In genomic region chr2:9990735-9991134, GRCh38 we compare ENCODE assay signal across 16 cellular contexts. TPM values are rescaled to one million over a fixed set of nuclear protein-coding genes. Genes with fewer than 3 reads are reported as not detected.
A peak's percentile ranks its signal among the peaks of the same experiment; 100 is the strongest.
DNase-seq lines count a peak whose midpoint lies in the region; FAIRE-seq and TF ChIP-seq lines count a peak whose summit lies in the region.
"Had no signal": no experiment of that assay in that cellular context is flagged by ENCODE, and none has a peak within 500 bp of the region (broad histone marks: within the 10 kb centered on the region; RNA-seq: fewer than 3 reads in every experiment).

No MANE protein-coding gene starts in this region.

- H3K4me3 ChIP-seq in H7 (ENCODE audit: insufficient read depth, low read depth, low read length) (no peak overlapping the region), skeletal muscle satellite cell (ENCODE audit: low read length) (no peak overlapping the region)

- no peaks in the 10 kb centered on the region for H3K9me3 ChIP-seq in skeletal muscle satellite cell (replicated peaks; ENCODE audit: low read length)

- H3K9ac ChIP-seq in skeletal muscle satellite cell (ENCODE audit: low read depth, low read length), result no peak overlapping the region

- H3K4me2 ChIP-seq in skeletal muscle satellite cell (ENCODE audit: low read length), result peak overlapping the region; percentile 49

- intact Hi-C loops in activated CD4-positive, alpha-beta memory T cell treated with anti-CD3 and anti-CD28 coated beads for 36 hours (cut with micrococcal nuclease), result loop anchor here (5.0 kb wide), 1 partner anchor 37 kb away; no protein-coding TSS in a partner anchor

- H3K4me3 Mint-ChIP-seq in activated CD4-positive, alpha-beta memory T cell treated with anti-CD3 and anti-CD28 coated beads for 36 hours, result no peak overlapping the region
- H3K4me3 Mint-ChIP-seq: CD8-positive, alpha-beta memory T cell; IgD-negative memory B cell; stimulated activated naive CD8-positive, alpha-beta T cell treated with anti-CD3 and anti-CD28 coated beads, Interleukin-15, Interleukin-2, amounts not matched to agents 100 ng/mL and 50 ng/mL, for 24 hours had no signal

- H3K27me3 Mint-ChIP-seq in activated CD4-positive, alpha-beta memory T cell treated with anti-CD3 and anti-CD28 coated beads for 36 hours, result no peaks in the 10 kb centered on the region
- H3K27me3 Mint-ChIP-seq: IgD-negative memory B cell had no signal

- no peaks in the 10 kb centered on the region for H3K36me3 ChIP-seq in H7 (replicated peaks; ENCODE audit: control insufficient read depth, insufficient read depth, low read length)
- no peaks in the 10 kb centered on the region for H3K36me3 ChIP-seq in skeletal muscle satellite cell (ENCODE audit: insufficient read depth, low read length)

- H3K4me1 Mint-ChIP-seq in activated CD4-positive, alpha-beta memory T cell treated with anti-CD3 and anti-CD28 coated beads for 36 hours (ENCODE audit: low read depth), result peaks cover 17% of the 10 kb centered on the region
- H3K4me1 Mint-ChIP-seq: CD8-positive, alpha-beta memory T cell; IgD-negative memory B cell had no signal

- DNase-seq in H7 (peak; percentile 41), iPS DF 19.7 (ENCODE audit: low read depth, low spot score) (peak; percentile 47), GM19239 (ENCODE audit: insufficient read length, low spot score) (no peak), GM12891 (ENCODE audit: insufficient read length, low spot score) (no peak), NCI-H524 treated with DMSO at 0.1 percent for 48 hours (lab: John Stamatoyannopoulos, UW) (no peak)
- DNase-seq in activated CD4-positive, alpha-beta memory T cell treated with anti-CD3 and anti-CD28 coated beads for 36 hours, result peak; percentile 33
- DNase-seq in stimulated activated naive CD4-positive, alpha-beta T cell (lab: John Stamatoyannopoulos, UW), result no peak
- DNase-seq: activated gamma-delta T cell; CD8-positive, alpha-beta memory T cell; GOT3; kidney glomerular epithelial cell; NCI-H187; T-helper 1 cell had no signal

- FAIRE-seq in GM19239 (lab: Jason Lieb, UNC) (no peak), GM12891 (lab: Jason Lieb, UNC) (no peak)

- no peak overlapping the region for H3K27ac Mint-ChIP-seq in activated CD4-positive, alpha-beta memory T cell treated with anti-CD3 and anti-CD28 coated beads for 36 hours
- H3K27ac Mint-ChIP-seq: IgD-negative memory B cell; stimulated activated naive CD8-positive, alpha-beta T cell treated with anti-CD3 and anti-CD28 coated beads, Interleukin-15, Interleukin-2, amounts not matched to agents 100 ng/mL and 50 ng/mL, for 24 hours had no signal

- no peaks in the 10 kb centered on the region for H3K36me3 Mint-ChIP-seq in activated CD4-positive, alpha-beta memory T cell treated with anti-CD3 and anti-CD28 coated beads for 36 hours

- POLR2A ChIA-PET in activated CD4-positive, alpha-beta memory T cell treated with anti-CD3 and anti-CD28 coated beads for 36 hours (lab: Charles Lee), result no interaction called here

- CTCF ChIA-PET in activated CD4-positive, alpha-beta memory T cell treated with anti-CD3 and anti-CD28 coated beads for 36 hours (lab: Charles Lee), result interaction anchor here (1.4 to 1.6 kb wide), 3 partner anchors 58 to 178 kb away, joined by 3 to 6 read pairs (median 4); no protein-coding TSS in a partner anchor

- H3K27me3 ChIP-seq in H7 (ENCODE audit: control insufficient read depth, insufficient read depth, low read length) (no peaks in the 10 kb centered on the region), skeletal muscle satellite cell (ENCODE audit: control insufficient read depth, insufficient read depth, low read length) (no peaks in the 10 kb centered on the region)

- peaks cover 23% of the 10 kb centered on the region for H3K4me1 ChIP-seq in skeletal muscle satellite cell (ENCODE audit: control insufficient read depth, insufficient read depth, low read length)

- H3K9me3 Mint-ChIP-seq in activated CD4-positive, alpha-beta memory T cell treated with anti-CD3 and anti-CD28 coated beads for 36 hours, result no peaks in the 10 kb centered on the region
- H3K9me3 Mint-ChIP-seq: CD8-positive, alpha-beta memory T cell; IgD-negative memory B cell; stimulated activated naive CD8-positive, alpha-beta T cell treated with anti-CD3 and anti-CD28 coated beads, Interleukin-15, Interleukin-2, amounts not matched to agents 100 ng/mL and 50 ng/mL, for 24 hours had no signal

- TF ChIP-seq POLR2A in GM12891 (IDR thresholded peaks at IDR 0.05; ENCODE audit: low read depth, low read length), result no peak

TF ChIP-seq in GM12891, 5 proteins besides CTCF, POLR2A, EP300 and RAD21:
- TF ChIP-seq PAX5 (IDR thresholded peaks at IDR 0.05; ENCODE audit: insufficient read depth, low read length, severe bottlenecking) (no peak), TAF1 (IDR thresholded peaks at IDR 0.05; ENCODE audit: low read depth, low read length) (no peak), POLR2AphosphoS5 (IDR thresholded peaks at IDR 0.05; ENCODE audit: low read depth, low read length) (no peak), POU2F2 (IDR thresholded peaks at IDR 0.05; ENCODE audit: low read depth, low read length) (no peak), SPI1 (IDR thresholded peaks at IDR 0.05; ENCODE audit: low read depth, low read length) (no peak)

RNA-seq across cellular contexts. Expression of gene GRHL1, which starts 39.2 kb away (rescaled TPM):
- total RNA-seq in H7 (2014; rRNA removed; shearing (Covaris generic)), result 0.30 and 1.2 TPM in 2 replicates
- total RNA-seq in activated CD4-positive, alpha-beta memory T cell treated with anti-CD3 and anti-CD28 coated beads for 36 hours, result 1 to 10 TPM in 1 of 2 experiments, under 1 TPM in 1; 1.00 to 1.1 TPM
- total RNA-seq in skeletal muscle satellite cell (2012; rRNA removed), result 0.25 and 0.66 TPM in 2 replicates
- 0.13 TPM for polyA plus RNA-seq in GM12891 (2012; ENCODE audit: low read depth, missing spikeins)

RNA-seq across cellular contexts. Expression of gene KLF11, which starts 52.6 kb away (rescaled TPM):
- 11.8 and 12.6 TPM in 2 replicates for total RNA-seq in H7 (2014; rRNA removed; shearing (Covaris generic))
- total RNA-seq in activated CD4-positive, alpha-beta memory T cell treated with anti-CD3 and anti-CD28 coated beads for 36 hours, result 1 to 10 TPM; 5.6 to 6.1 TPM
- 2.3 and 2.8 TPM in 2 replicates for total RNA-seq in skeletal muscle satellite cell (2012; rRNA removed)
- 0.24 TPM for polyA plus RNA-seq in GM12891 (2012; ENCODE audit: low read depth, missing spikeins)

Comparison
In these comparisons a context has a peak if more than half of its experiments do, and no peak if none do; other contexts are left out.
1. DNase-seq: peak in H7 (single experiment), activated CD4-positive, alpha-beta memory T cell treated with anti-CD3 and anti-CD28 coated beads for 36 hours (single experiment) and iPS DF 19.7 (single experiment); none in GM19239 (single experiment), GM12891 (single experiment), stimulated activated naive CD4-positive, alpha-beta T cell (0 of 6) and NCI-H524 treated with DMSO at 0.1 percent for 48 hours (single experiment).